In the genomic region with DNA sequence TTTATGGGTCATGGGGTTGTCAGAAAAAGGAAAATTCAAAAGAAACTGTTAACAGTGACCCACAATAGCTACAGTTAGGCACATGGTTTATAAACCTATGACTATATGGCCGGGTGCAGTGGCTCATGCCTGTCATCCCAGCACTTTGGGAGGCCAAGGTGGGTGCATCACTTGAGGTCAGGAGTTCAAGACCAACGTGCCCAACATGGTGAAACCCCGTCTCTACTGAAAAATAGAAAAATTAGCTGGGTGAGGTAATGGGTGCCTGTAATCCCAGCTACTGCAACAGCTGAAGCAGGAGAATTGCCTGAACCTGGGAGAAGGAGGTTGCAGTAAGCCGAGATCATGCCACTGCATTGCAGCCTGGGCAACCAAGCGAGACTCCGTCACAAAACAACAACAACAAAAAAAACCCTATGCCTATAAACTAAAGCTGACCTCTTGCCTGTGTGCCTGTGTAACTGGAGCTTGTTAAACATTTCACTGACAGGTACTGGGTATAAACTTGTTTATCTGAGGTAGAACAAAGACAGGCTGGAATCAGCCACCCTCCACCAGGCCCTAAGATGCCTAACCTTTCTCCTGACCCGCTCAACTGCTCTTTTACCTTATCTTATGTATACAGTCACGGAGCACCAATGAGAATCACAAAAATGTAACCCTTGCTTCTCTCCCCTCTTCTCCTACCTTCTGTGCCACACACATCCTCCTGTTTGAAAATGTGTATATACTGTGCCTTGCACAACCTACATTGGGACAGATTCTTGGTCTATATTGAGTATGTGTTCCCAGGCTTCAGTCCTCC, we compare ENCODE assay signal across 16 cellular contexts.
A peak's percentile ranks its signal among the peaks of the same experiment; 100 is the strongest.
DNase-seq lines count a peak whose midpoint lies in the region; ATAC-seq and TF ChIP-seq lines count a peak whose summit lies in the region.
"Had no signal": no experiment of that assay in that cellular context is flagged by ENCODE, and none has a peak within 500 bp of the region (broad histone marks: within the 10 kb centered on the region; RNA-seq: fewer than 3 reads in every experiment).

No MANE protein-coding gene starts in this region.

- no peaks in the 10 kb centered on the region for H3K36me3 Mint-ChIP-seq in osteocyte (ENCODE audit: unreplicated experiment)

- H3K27ac ChIP-seq in lower lobe of right lung (no peak overlapping the region), gastrocnemius medialis (no peak overlapping the region)
- H3K27ac ChIP-seq: 22Rv1; BLaER1 treated with 17β-estradiol and CSF1 and Interleukin-3, amounts not matched to agents 10 nM and 100 nM; SJSA1 had no signal

- H3K27me3 ChIP-seq in lower lobe of right lung (ENCODE audit: low read depth), result no peaks in the 10 kb centered on the region
- H3K27me3 ChIP-seq in gastrocnemius medialis, result no peaks in the 10 kb centered on the region
- H3K27me3 ChIP-seq: BLaER1 treated with 17β-estradiol and CSF1 and Interleukin-3, amounts not matched to agents 10 nM and 100 nM; SJSA1 had no signal

- no peaks in the 10 kb centered on the region for H3K27me3 Mint-ChIP-seq in osteocyte (ENCODE audit: unreplicated experiment)

- no peak overlapping the region for H3K4me3 ChIP-seq in lower lobe of right lung
- H3K4me3 ChIP-seq in gastrocnemius medialis, result no peak overlapping the region
- H3K4me3 ChIP-seq: BLaER1 treated with 17β-estradiol and CSF1 and Interleukin-3, amounts not matched to agents 10 nM and 100 nM; SJSA1 had no signal

- DNase-seq in Right ventricle myocardium inferior (ENCODE audit: missing footprints) (no peak), left cardiac atrium (no peak), cardiac septum (ENCODE audit: low spot score) (peak; percentile 36), lower lobe of right lung (peak; percentile 6), gastrocnemius medialis (no peak), osteocyte (ENCODE audit: extremely low spot score, unreplicated experiment) (no peak), kidney tubule cell (ENCODE audit: low spot score) (no peak), UCSD-AML1 (lab: John Stamatoyannopoulos, UW; ENCODE audit: unreplicated experiment) (no peak)
- DNase-seq: HFFc6, Kasumi-1, NCI-H1417, NCI-H2029 treated with DMSO at 0.1 percent for 48 hours, NCI-H510A had no signal

- intact Hi-C loops in Right ventricle myocardium inferior (cut with DNase I), result no loop called here
- intact Hi-C loops in left cardiac atrium (cut with DNase I), result no loop called here
- intact Hi-C loops in cardiac septum (cut with DNase I), result loop anchor here (10.0 kb wide), 1 partner anchor 602 kb away; no protein-coding TSS in a partner anchor
- intact Hi-C loops in lower lobe of right lung (cut with DNase I), result no loop called here
- intact Hi-C loops in gastrocnemius medialis (cut with DNase I; ENCODE audit: low total_unique reads), result no loop called here

- H3K27ac Mint-ChIP-seq in osteocyte (ENCODE audit: unreplicated experiment), result no peak overlapping the region
- H3K27ac Mint-ChIP-seq: HFFc6 had no signal

- H3K4me1 Mint-ChIP-seq in osteocyte (ENCODE audit: unreplicated experiment), result no peaks in the 10 kb centered on the region

- H3K9me3 ChIP-seq in lower lobe of right lung (no peaks in the 10 kb centered on the region), gastrocnemius medialis (no peaks in the 10 kb centered on the region)
- H3K9me3 ChIP-seq: SJSA1 had no signal

- no peak overlapping the region for H3K4me3 Mint-ChIP-seq in osteocyte (ENCODE audit: unreplicated experiment)
- H3K4me3 Mint-ChIP-seq: HFFc6 had no signal

- no peaks in the 10 kb centered on the region for H3K4me1 ChIP-seq in lower lobe of right lung
- H3K4me1 ChIP-seq in gastrocnemius medialis, result no peaks in the 10 kb centered on the region
- H3K4me1 ChIP-seq: SJSA1 had no signal

- no peaks in the 10 kb centered on the region for H3K9me3 Mint-ChIP-seq in osteocyte (ENCODE audit: unreplicated experiment)
- H3K9me3 Mint-ChIP-seq: HFFc6 had no signal

- no peak for TF ChIP-seq POLR2A in gastrocnemius medialis (IDR thresholded peaks at IDR 0.05)

- H3K36me3 ChIP-seq in lower lobe of right lung (no peaks in the 10 kb centered on the region), gastrocnemius medialis (no peaks in the 10 kb centered on the region)
- H3K36me3 ChIP-seq: BLaER1 treated with 17β-estradiol and CSF1 and Interleukin-3, amounts not matched to agents 10 nM and 100 nM; SJSA1 had no signal

- ATAC-seq in Right ventricle myocardium inferior (peak; percentile 24), left cardiac atrium (no peak), lower lobe of right lung (no peak), gastrocnemius medialis (no peak)

- in situ Hi-C loops in gastrocnemius medialis (cut with MboI; ENCODE audit: low sequenced_read_pairs in 4 of 4), result no loop called here

- TF ChIP-seq CTCF in lower lobe of right lung (IDR thresholded peaks at IDR 0.05) (no peak), gastrocnemius medialis (IDR thresholded peaks at IDR 0.05 in 4 of 5, conservative IDR thresholded peaks at IDR 0.05 in 1 of 5) (no peak), osteocyte (IDR thresholded peaks at IDR 0.05) (no peak)

Comparison
In these comparisons a context has a peak if more than half of its experiments do, and no peak if none do; other contexts are left out.
1. DNase-seq: peak in cardiac septum (single experiment) and lower lobe of right lung (single experiment); none in Right ventricle myocardium inferior (single experiment), left cardiac atrium (single experiment), gastrocnemius medialis (0 of 2), osteocyte (single experiment), kidney tubule cell (single experiment) and UCSD-AML1 (single experiment).